In genomic region chr16:27333104-27333503, GRCh38 we compare ENCODE assay signal across 14 cellular contexts. TPM values are rescaled to one million over a fixed set of nuclear protein-coding genes. Genes with fewer than 3 reads are reported as not detected.
DNase-seq lines count a peak whose midpoint lies in the region; ATAC-seq and TF ChIP-seq lines count a peak whose summit lies in the region.
"Had no signal": no experiment of that assay in that cellular context is flagged by ENCODE, and none has a peak within 500 bp of the region (broad histone marks: within the 10 kb centered on the region; RNA-seq: fewer than 3 reads in every experiment).

No MANE protein-coding gene starts in this region.

- H3K4me2 ChIP-seq in parathyroid adenoma (ENCODE audit: low read length) (peak overlapping the region; percentile 68), neural progenitor cell (no peak overlapping the region)

- no peaks in the 10 kb centered on the region for H4K20me1 ChIP-seq in neural progenitor cell (ENCODE audit: low read depth)

- peak overlapping the region; percentile 83 for H3K27ac Mint-ChIP-seq in stimulated activated naive CD8-positive, alpha-beta T cell treated with anti-CD3 and anti-CD28 coated beads, Interleukin-15, Interleukin-2, amounts not matched to agents 100 ng/mL and 50 ng/mL, for 24 hours
- H3K27ac Mint-ChIP-seq in stimulated activated naive CD8-positive, alpha-beta T cell treated with anti-CD3 and anti-CD28 coated beads, Interleukin-15, amount 100 ng/mL, for 72 hours = peak overlapping the region in 1 of 2 donors; percentile 27
- H3K27ac Mint-ChIP-seq in effector memory CD8-positive, alpha-beta T cell = peak overlapping the region; percentile 22 to 77
- no peak overlapping the region for H3K27ac Mint-ChIP-seq in neural progenitor cell

- H3K4me1 Mint-ChIP-seq in stimulated activated naive CD8-positive, alpha-beta T cell treated with anti-CD3 and anti-CD28 coated beads, Interleukin-15, Interleukin-2, amounts not matched to agents 100 ng/mL and 50 ng/mL, for 24 hours (ENCODE audit: low read depth) = peaks cover 63% of the 10 kb centered on the region
- peaks cover 68% of the 10 kb centered on the region for H3K4me1 Mint-ChIP-seq in stimulated activated naive CD8-positive, alpha-beta T cell treated with anti-CD3 and anti-CD28 coated beads, Interleukin-15, amount 100 ng/mL, for 72 hours
- H3K4me1 Mint-ChIP-seq in effector memory CD8-positive, alpha-beta T cell (ENCODE audit: low read depth in 2 of 2) = peaks cover 24 to 35% of the 10 kb centered on the region in 2 donors
- H3K4me1 Mint-ChIP-seq in neural progenitor cell = peaks cover 10% of the 10 kb centered on the region

- no peaks in the 10 kb centered on the region for H3K9me3 ChIP-seq in parathyroid adenoma (ENCODE audit: control insufficient read depth, low read length)
- H3K9me3 ChIP-seq in neural progenitor cell (ENCODE audit: low read depth) = no peaks in the 10 kb centered on the region
- H3K9me3 ChIP-seq: prostate gland had no signal

- TF ChIP-seq CTCF in parathyroid adenoma (IDR thresholded peaks at IDR 0.05) = no peak
- TF ChIP-seq CTCF in neural progenitor cell (IDR thresholded peaks at IDR 0.05) = no peak

- no peaks in the 10 kb centered on the region for H3K9me3 Mint-ChIP-seq in stimulated activated naive CD8-positive, alpha-beta T cell treated with anti-CD3 and anti-CD28 coated beads, Interleukin-15, Interleukin-2, amounts not matched to agents 100 ng/mL and 50 ng/mL, for 24 hours
- no peaks in the 10 kb centered on the region for H3K9me3 Mint-ChIP-seq in stimulated activated naive CD8-positive, alpha-beta T cell treated with anti-CD3 and anti-CD28 coated beads, Interleukin-15, amount 100 ng/mL, for 72 hours
- H3K9me3 Mint-ChIP-seq in effector memory CD8-positive, alpha-beta T cell = no peaks in the 10 kb centered on the region
- H3K9me3 Mint-ChIP-seq in neural progenitor cell = peaks cover 4% of the 10 kb centered on the region
- H3K9me3 Mint-ChIP-seq: activated naive CD4-positive, alpha-beta T cell treated with anti-CD3 and anti-CD28 coated beads, Interleukin-2, amount 50 U/mL, for 72 hours had no signal

- peaks cover 4% of the 10 kb centered on the region for H3K36me3 ChIP-seq in parathyroid adenoma (ENCODE audit: control insufficient read depth, insufficient read depth, low read length)
- no peaks in the 10 kb centered on the region for H3K36me3 ChIP-seq in neural progenitor cell
- H3K36me3 ChIP-seq: prostate gland had no signal

- no peak for ATAC-seq in stimulated activated naive CD8-positive, alpha-beta T cell treated with anti-CD3 and anti-CD28 coated beads, Interleukin-15, amount 100 ng/mL, for 72 hours
- ATAC-seq in effector memory CD8-positive, alpha-beta T cell (replicated peaks) = no peak
- ATAC-seq: activated naive CD4-positive, alpha-beta T cell treated with anti-CD3 and anti-CD28 coated beads, Interleukin-2, amount 50 U/mL, for 72 hours; GM12878; left lobe of liver had no signal

- H3K9ac ChIP-seq in parathyroid adenoma (no peak overlapping the region), neural progenitor cell (no peak overlapping the region)

- H3K27ac ChIP-seq in parathyroid adenoma (peak overlapping the region; percentile 55), neural progenitor cell (no peak overlapping the region)
- H3K27ac ChIP-seq: VCaP had no signal

- H2AFZ ChIP-seq in parathyroid adenoma (peak overlapping the region; percentile 34), neural progenitor cell (replicated peaks) (no peak overlapping the region)

- no peak for DNase-seq in stimulated activated naive CD8-positive, alpha-beta T cell treated with anti-CD3 and anti-CD28 coated beads, Interleukin-15, amount 100 ng/mL, for 72 hours
- no peak for DNase-seq in effector memory CD8-positive, alpha-beta T cell
- no peak for DNase-seq in kidney tubule cell (ENCODE audit: low spot score)
- no peak for DNase-seq in neural progenitor cell (ENCODE audit: low spot score)
- no peak for DNase-seq in NCI-H446 treated with DMSO at 0.1 percent for 48 hours (lab: John Stamatoyannopoulos, UW)
- DNase-seq: stimulated activated CD4-positive, alpha-beta T cell treated with anti-CD3 and anti-CD28 coated beads, Interleukin-12 subunit alpha, Interleukin-12 subunit beta, amount 100 ng/mL, for 4 hours; stimulated activated naive CD4-positive, alpha-beta T cell had no signal

- no peaks in the 10 kb centered on the region for H3F3A ChIP-seq in neural progenitor cell (ENCODE audit: low read depth)

- H3K36me3 Mint-ChIP-seq in stimulated activated naive CD8-positive, alpha-beta T cell treated with anti-CD3 and anti-CD28 coated beads, Interleukin-15, Interleukin-2, amounts not matched to agents 100 ng/mL and 50 ng/mL, for 24 hours (ENCODE audit: low read depth) = peaks cover 92% of the 10 kb centered on the region
- peaks cover 45% of the 10 kb centered on the region for H3K36me3 Mint-ChIP-seq in effector memory CD8-positive, alpha-beta T cell (ENCODE audit: insufficient read depth)
- H3K36me3 Mint-ChIP-seq in neural progenitor cell = no peaks in the 10 kb centered on the region

- H3K79me2 ChIP-seq in parathyroid adenoma (peaks cover 17% of the 10 kb centered on the region), neural progenitor cell (ENCODE audit: low read depth) (no peaks in the 10 kb centered on the region)

- H3K27me3 ChIP-seq in parathyroid adenoma (ENCODE audit: control insufficient read depth, insufficient read depth, low read length) (no peaks in the 10 kb centered on the region), neural progenitor cell (no peaks in the 10 kb centered on the region)

- H3K27me3 Mint-ChIP-seq in stimulated activated naive CD8-positive, alpha-beta T cell treated with anti-CD3 and anti-CD28 coated beads, Interleukin-15, Interleukin-2, amounts not matched to agents 100 ng/mL and 50 ng/mL, for 24 hours = no peaks in the 10 kb centered on the region
- no peaks in the 10 kb centered on the region for H3K27me3 Mint-ChIP-seq in stimulated activated naive CD8-positive, alpha-beta T cell treated with anti-CD3 and anti-CD28 coated beads, Interleukin-15, amount 100 ng/mL, for 72 hours
- no peaks in the 10 kb centered on the region for H3K27me3 Mint-ChIP-seq in effector memory CD8-positive, alpha-beta T cell
- peaks cover 8% of the 10 kb centered on the region for H3K27me3 Mint-ChIP-seq in neural progenitor cell (ENCODE audit: insufficient read depth, low read depth)

- H3K4me1 ChIP-seq in parathyroid adenoma (peaks cover 40% of the 10 kb centered on the region), neural progenitor cell (no peaks in the 10 kb centered on the region)
- H3K4me1 ChIP-seq: prostate gland had no signal

- H3K4me3 ChIP-seq in parathyroid adenoma (ENCODE audit: low read depth, low read length) = peak overlapping the region; percentile 51
- no peak overlapping the region for H3K4me3 ChIP-seq in neural progenitor cell
- H3K4me3 ChIP-seq: GM12878, prostate gland had no signal

- H3K4me3 Mint-ChIP-seq in stimulated activated naive CD8-positive, alpha-beta T cell treated with anti-CD3 and anti-CD28 coated beads, Interleukin-15, Interleukin-2, amounts not matched to agents 100 ng/mL and 50 ng/mL, for 24 hours = no peak overlapping the region
- no peak overlapping the region for H3K4me3 Mint-ChIP-seq in stimulated activated naive CD8-positive, alpha-beta T cell treated with anti-CD3 and anti-CD28 coated beads, Interleukin-15, amount 100 ng/mL, for 72 hours
- H3K4me3 Mint-ChIP-seq in effector memory CD8-positive, alpha-beta T cell = no peak overlapping the region
- H3K4me3 Mint-ChIP-seq in neural progenitor cell = no peak overlapping the region

RNA-seq across cellular contexts. Expression of gene IL4R, which starts 19.3 kb away (rescaled TPM):
- 6.6 and 9.6 TPM in 2 replicates for total RNA-seq in neural progenitor cell (ENCODE audit: low replicate concordance)
